In the genomic region with DNA sequence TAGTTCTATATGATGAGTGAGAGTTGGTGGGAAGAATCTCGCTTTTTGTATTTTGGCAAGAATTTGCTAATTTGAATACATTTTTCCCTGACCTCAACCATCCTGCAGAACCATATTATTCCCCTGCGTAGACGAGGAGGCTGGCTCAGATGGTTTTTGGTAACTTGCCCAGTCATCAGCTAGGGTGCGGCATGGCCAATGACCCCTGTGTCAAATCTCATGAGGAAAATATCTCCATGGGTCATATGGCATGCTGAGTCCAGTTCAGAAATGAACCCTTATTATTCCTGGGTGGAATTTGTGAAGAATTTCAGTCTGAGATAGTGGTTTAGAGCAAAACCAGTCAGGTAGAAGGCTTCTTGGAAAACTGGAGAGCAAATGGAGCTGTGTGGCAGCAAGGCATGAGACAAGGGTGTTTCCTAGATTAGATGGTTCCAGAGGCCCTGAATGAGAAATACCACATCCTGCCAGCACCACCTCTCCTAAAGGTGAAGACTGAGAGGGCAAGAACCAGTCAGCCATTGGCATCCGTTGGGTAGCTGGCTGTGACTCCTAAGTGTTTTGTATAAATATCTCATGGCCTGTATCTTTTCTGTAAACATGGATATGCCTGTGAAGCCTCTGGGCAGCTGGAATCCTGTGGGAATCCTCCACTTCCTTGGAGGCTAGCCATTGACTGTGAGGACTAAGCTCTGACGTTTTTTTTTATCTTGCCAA, we compare ENCODE assay signal across 11 cellular contexts. TPM values are rescaled to one million over a fixed set of nuclear protein-coding genes. Genes with fewer than 3 reads are reported as not detected.
DNase-seq lines count a peak whose midpoint lies in the region; ATAC-seq and TF ChIP-seq lines count a peak whose summit lies in the region.
"Had no signal": no experiment of that assay in that cellular context is flagged by ENCODE, and none has a peak within 500 bp of the region (broad histone marks: within the 10 kb centered on the region; RNA-seq: fewer than 3 reads in every experiment).

No MANE protein-coding gene starts in this region.

- peak overlapping the region; percentile 58 for H3K27ac Mint-ChIP-seq in activated naive CD8-positive, alpha-beta T cell treated with anti-CD3 and anti-CD28 coated beads, Interleukin-2, amount 50 U/mL, for 24 hours

- TF ChIP-seq CTCF in AG04450 (IDR thresholded peaks at IDR 0.05; ENCODE audit: low read depth, low read length), result no peak

- CTCF ChIA-PET in AG04450 (lab: Charles Lee), result interaction anchor here (0.7 to 1.9 kb wide), 3 partner anchors 27 to 138 kb away, joined by 3 to 6 read pairs (median 3); no protein-coding TSS in a partner anchor

- DNase-seq in AG04450 (ENCODE audit: low read depth, low spot score) (peak; percentile 47), HS-27A (ENCODE audit: low read depth) (peak; percentile 81), kidney tubule cell (ENCODE audit: low spot score) (peak; percentile 83), NCI-H446 (lab: John Stamatoyannopoulos, UW) (no peak), GM19238 (ENCODE audit: insufficient read length, low spot score) (no peak), anterior cingulate cortex (lab: John Stamatoyannopoulos, UW) (no peak)
- DNase-seq in activated naive CD8-positive, alpha-beta T cell treated with anti-CD3 and anti-CD28 coated beads, Interleukin-2, amount 50 U/mL, for 24 hours, result peak; percentile 30
- DNase-seq: Caco-2, NCI-H1694 treated with DMSO at 0.1 percent for 48 hours, posterior cingulate gyrus had no signal

- no peaks in the 10 kb centered on the region for H3K9me3 ChIP-seq in AG04450 (ENCODE audit: control insufficient read depth, insufficient read depth, low read length)
- H3K9me3 ChIP-seq: Caco-2 had no signal

- H3K27me3 ChIP-seq in AG04450 (ENCODE audit: control insufficient read depth, insufficient read depth, low read length), result no peaks in the 10 kb centered on the region

- peak overlapping the region; percentile 21 for H3K4me3 Mint-ChIP-seq in activated naive CD8-positive, alpha-beta T cell treated with anti-CD3 and anti-CD28 coated beads, Interleukin-2, amount 50 U/mL, for 24 hours

- H3K36me3 Mint-ChIP-seq in activated naive CD8-positive, alpha-beta T cell treated with anti-CD3 and anti-CD28 coated beads, Interleukin-2, amount 50 U/mL, for 24 hours (ENCODE audit: low read depth), result peaks cover 4% of the 10 kb centered on the region

- peaks cover 62% of the 10 kb centered on the region for H3K4me1 Mint-ChIP-seq in activated naive CD8-positive, alpha-beta T cell treated with anti-CD3 and anti-CD28 coated beads, Interleukin-2, amount 50 U/mL, for 24 hours

- H3K4me3 ChIP-seq in AG04450 (ENCODE audit: low read depth, low read length), result no peak overlapping the region

- H3K27me3 Mint-ChIP-seq in activated naive CD8-positive, alpha-beta T cell treated with anti-CD3 and anti-CD28 coated beads, Interleukin-2, amount 50 U/mL, for 24 hours, result no peaks in the 10 kb centered on the region

- H3K9me3 Mint-ChIP-seq in activated naive CD8-positive, alpha-beta T cell treated with anti-CD3 and anti-CD28 coated beads, Interleukin-2, amount 50 U/mL, for 24 hours, result no peaks in the 10 kb centered on the region

- peak overlapping the region; percentile 21 for H3K27ac ChIP-seq in AG04450 (ENCODE audit: low read depth, low read length)

- ATAC-seq in activated naive CD8-positive, alpha-beta T cell treated with anti-CD3 and anti-CD28 coated beads, Interleukin-2, amount 50 U/mL, for 24 hours, result no peak
- no peak for ATAC-seq in HG03439 (IDR thresholded peaks at IDR 0.05; ENCODE audit: unreplicated experiment)

- POLR2A ChIA-PET in AG04450 (lab: Yijun Ruan, JAX), result no interaction called here

RNA-seq across cellular contexts. Expression of a gene that starts 5.8 kb away (rescaled TPM):
- 7.9 and 8.3 TPM in 2 replicates for polyA plus RNA-seq in AG04450 (2011; rRNA removed)
- polyA minus RNA-seq in AG04450 (2011; rRNA and poly(A)+ RNA removed), result 2.2 and 3.6 TPM in 2 replicates

RNA-seq across cellular contexts. Expression of a gene that starts 47.9 kb away (rescaled TPM):
- polyA plus RNA-seq in AG04450 (2011; rRNA removed), result not detected in 2 replicates
- not detected in 2 replicates for polyA minus RNA-seq in AG04450 (2011; rRNA and poly(A)+ RNA removed)

RNA-seq across cellular contexts. Expression of a gene that starts 54.4 kb away (rescaled TPM):
- polyA plus RNA-seq in AG04450 (2011; rRNA removed), result not detected in 2 replicates
- not detected in 2 replicates for polyA minus RNA-seq in AG04450 (2011; rRNA and poly(A)+ RNA removed)

Comparison
In these comparisons a context has a peak if more than half of its experiments do, and no peak if none do; other contexts are left out.
1. DNase-seq: peak in AG04450 (single experiment), HS-27A (single experiment), activated naive CD8-positive, alpha-beta T cell treated with anti-CD3 and anti-CD28 coated beads, Interleukin-2, amount 50 U/mL, for 24 hours (single experiment) and kidney tubule cell (single experiment); none in NCI-H446 (0 of 2), GM19238 (single experiment) and anterior cingulate cortex (0 of 58).